Comparison of ENCODE assay signal across 23 cellular contexts in genomic region chr1:233406994-233407631, GRCh38.
DNase-seq lines count a peak whose midpoint lies in the region; ATAC-seq, FAIRE-seq and TF ChIP-seq lines count a peak whose summit lies in the region.
"Had no signal": no experiment of that assay in that cellular context is flagged by ENCODE, and none has a peak within 500 bp of the region (broad histone marks: within the 10 kb centered on the region; RNA-seq: fewer than 3 reads in every experiment).

No MANE protein-coding gene starts in this region.

- no peak for DNase-seq in activated CD8-positive, alpha-beta memory T cell treated with anti-CD3 and anti-CD28 coated beads, Interleukin-2, amount 10 ng/mL, durations not matched to agents 7 days and 5 days
- DNase-seq in activated CD8-positive, alpha-beta memory T cell treated with anti-CD3 and anti-CD28 coated beads, Interleukin-2, amount 50 U/mL, for 48 hours: no peak
- DNase-seq in astrocyte (ENCODE audit: low read depth) (peak; percentile 34), NCI-H2171 treated with DMSO at 0.1 percent for 48 hours (lab: John Stamatoyannopoulos, UW) (no peak)
- no peak for DNase-seq in stimulated activated effector memory CD8-positive, alpha-beta T cell treated with anti-CD3 and anti-CD28 coated beads, Interleukin-12 subunit alpha, Interleukin-12 subunit beta, amount 100 ng/mL, for 72 hours (ENCODE audit: low spot score in 2 of 2)
- DNase-seq: ACHN; activated B cell treated with CpG ODN at 0.5 μM for 24 hours; C1 segment of cervical spinal cord; kidney; MG63; naive thymus-derived CD8-positive, alpha-beta T cell; NCI-H1694 treated with DMSO at 0.1 percent for 48 hours; NCI-H446 treated with DMSO at 0.1 percent for 48 hours; sigmoid colon; stimulated activated CD4-positive, alpha-beta T cell treated with anti-CD3 and anti-CD28 coated beads, Interleukin-2, amount 100 ng/mL, for 24 hours; stomach had no signal

- no peak for TF ChIP-seq CTCF in astrocyte (IDR thresholded peaks at IDR 0.05; ENCODE audit: insufficient read depth, low read depth, low read length)

- H3K36me3 Mint-ChIP-seq in activated CD8-positive, alpha-beta memory T cell treated with anti-CD3 and anti-CD28 coated beads, Interleukin-2, amount 10 ng/mL, durations not matched to agents 7 days and 5 days: peaks cover 15% of the 10 kb centered on the region
- no peaks in the 10 kb centered on the region for H3K36me3 Mint-ChIP-seq in astrocyte (ENCODE audit: low read depth, unreplicated experiment)
- no peaks in the 10 kb centered on the region for H3K36me3 Mint-ChIP-seq in stimulated activated effector memory CD8-positive, alpha-beta T cell treated with anti-CD3 and anti-CD28 coated beads, Interleukin-12 subunit alpha, Interleukin-12 subunit beta, amount 100 ng/mL, for 72 hours
- H3K36me3 Mint-ChIP-seq: memory B cell had no signal

- no peak overlapping the region for H2AFZ ChIP-seq in astrocyte (ENCODE audit: low read depth, low read length)

- ATAC-seq in activated CD8-positive, alpha-beta memory T cell treated with anti-CD3 and anti-CD28 coated beads, Interleukin-2, amount 10 ng/mL, durations not matched to agents 7 days and 5 days: peak; percentile 73
- peak; percentile 48 for ATAC-seq in HG03432 (IDR thresholded peaks at IDR 0.05; ENCODE audit: unreplicated experiment)
- peak; percentile 97 for ATAC-seq in stimulated activated effector memory CD8-positive, alpha-beta T cell treated with anti-CD3 and anti-CD28 coated beads, Interleukin-12 subunit alpha, Interleukin-12 subunit beta, amount 100 ng/mL, for 72 hours
- no peak for ATAC-seq in HG03378 (IDR thresholded peaks at IDR 0.05; ENCODE audit: unreplicated experiment)
- no peak for ATAC-seq in HG03354 (IDR thresholded peaks at IDR 0.05; ENCODE audit: poor library complexity, severe bottlenecking, unreplicated experiment)
- ATAC-seq: HCT116; naive thymus-derived CD8-positive, alpha-beta T cell had no signal

- no peaks in the 10 kb centered on the region for H3K36me3 ChIP-seq in astrocyte (ENCODE audit: insufficient read depth, low read length)
- H3K36me3 ChIP-seq: cardiac muscle cell, MG63, sigmoid colon, stomach had no signal

- no peak overlapping the region for H3K9ac ChIP-seq in astrocyte (ENCODE audit: low read length)

- peak overlapping the region; percentile 2 for H3K27ac ChIP-seq in astrocyte (ENCODE audit: low read depth, low read length)
- H3K27ac ChIP-seq: cardiac muscle cell, stomach had no signal

- CTCF ChIA-PET in activated CD8-positive, alpha-beta memory T cell treated with anti-CD3 and anti-CD28 coated beads, Interleukin-2, amount 10 ng/mL, durations not matched to agents 7 days and 5 days (lab: Charles Lee): interaction anchor here (1.8 kb wide), 1 partner anchor 34 kb away, joined by 5 read pairs; no protein-coding TSS in a partner anchor

- H4K20me1 ChIP-seq in astrocyte (ENCODE audit: insufficient read depth, low read length): no peaks in the 10 kb centered on the region

- H3K4me2 ChIP-seq in astrocyte (ENCODE audit: low read length): no peak overlapping the region

- no peaks in the 10 kb centered on the region for H3K4me1 ChIP-seq in astrocyte (ENCODE audit: insufficient read depth, low read length)
- H3K4me1 ChIP-seq: sigmoid colon, stomach had no signal

- FAIRE-seq in astrocyte (lab: Jason Lieb, UNC): no peak
- FAIRE-seq: frontal cortex, kidney had no signal

- H3K79me2 ChIP-seq in astrocyte (ENCODE audit: insufficient read depth, low read length): no peaks in the 10 kb centered on the region

- H3K4me1 Mint-ChIP-seq in activated CD8-positive, alpha-beta memory T cell treated with anti-CD3 and anti-CD28 coated beads, Interleukin-2, amount 10 ng/mL, durations not matched to agents 7 days and 5 days: peaks cover 18% of the 10 kb centered on the region
- peaks cover 10% of the 10 kb centered on the region for H3K4me1 Mint-ChIP-seq in astrocyte (ENCODE audit: low read depth, unreplicated experiment)
- H3K4me1 Mint-ChIP-seq in stimulated activated effector memory CD8-positive, alpha-beta T cell treated with anti-CD3 and anti-CD28 coated beads, Interleukin-12 subunit alpha, Interleukin-12 subunit beta, amount 100 ng/mL, for 72 hours: peaks cover 4% of the 10 kb centered on the region
- H3K4me1 Mint-ChIP-seq: activated B cell treated with CpG ODN at 0.5 μM for 24 hours; memory B cell; naive thymus-derived CD8-positive, alpha-beta T cell had no signal

- H3K27me3 Mint-ChIP-seq in activated CD8-positive, alpha-beta memory T cell treated with anti-CD3 and anti-CD28 coated beads, Interleukin-2, amount 10 ng/mL, durations not matched to agents 7 days and 5 days: peaks cover 14% of the 10 kb centered on the region
- no peaks in the 10 kb centered on the region for H3K27me3 Mint-ChIP-seq in astrocyte (ENCODE audit: low read depth, unreplicated experiment)

- no peak overlapping the region for H3K4me3 Mint-ChIP-seq in activated CD8-positive, alpha-beta memory T cell treated with anti-CD3 and anti-CD28 coated beads, Interleukin-2, amount 10 ng/mL, durations not matched to agents 7 days and 5 days
- H3K4me3 Mint-ChIP-seq in astrocyte (ENCODE audit: unreplicated experiment): no peak overlapping the region
- H3K4me3 Mint-ChIP-seq in stimulated activated effector memory CD8-positive, alpha-beta T cell treated with anti-CD3 and anti-CD28 coated beads, Interleukin-12 subunit alpha, Interleukin-12 subunit beta, amount 100 ng/mL, for 72 hours: no peak overlapping the region
- H3K4me3 Mint-ChIP-seq: activated B cell treated with CpG ODN at 0.5 μM for 24 hours; memory B cell; naive thymus-derived CD8-positive, alpha-beta T cell had no signal

- H3K27me3 ChIP-seq in astrocyte (ENCODE audit: insufficient read depth, low read length): no peaks in the 10 kb centered on the region
- H3K27me3 ChIP-seq: cardiac muscle cell, MG63, sigmoid colon, stomach had no signal

- peak overlapping the region; percentile 58 for H3K27ac Mint-ChIP-seq in activated CD8-positive, alpha-beta memory T cell treated with anti-CD3 and anti-CD28 coated beads, Interleukin-2, amount 10 ng/mL, durations not matched to agents 7 days and 5 days
- H3K27ac Mint-ChIP-seq in astrocyte (ENCODE audit: unreplicated experiment): no peak overlapping the region
- no peak overlapping the region for H3K27ac Mint-ChIP-seq in stimulated activated effector memory CD8-positive, alpha-beta T cell treated with anti-CD3 and anti-CD28 coated beads, Interleukin-12 subunit alpha, Interleukin-12 subunit beta, amount 100 ng/mL, for 72 hours
- H3K27ac Mint-ChIP-seq: activated B cell treated with CpG ODN at 0.5 μM for 24 hours; memory B cell; naive thymus-derived CD8-positive, alpha-beta T cell had no signal

- H3K9me3 Mint-ChIP-seq in activated CD8-positive, alpha-beta memory T cell treated with anti-CD3 and anti-CD28 coated beads, Interleukin-2, amount 10 ng/mL, durations not matched to agents 7 days and 5 days (ENCODE audit: low read depth): peaks cover 5% of the 10 kb centered on the region
- peaks cover 6% of the 10 kb centered on the region for H3K9me3 Mint-ChIP-seq in astrocyte (ENCODE audit: unreplicated experiment)
- H3K9me3 Mint-ChIP-seq in stimulated activated effector memory CD8-positive, alpha-beta T cell treated with anti-CD3 and anti-CD28 coated beads, Interleukin-12 subunit alpha, Interleukin-12 subunit beta, amount 100 ng/mL, for 72 hours: peaks cover 11% of the 10 kb centered on the region

- no peak overlapping the region for H3K4me3 ChIP-seq in astrocyte (ENCODE audit: insufficient read depth, low read depth, low read length)
- H3K4me3 ChIP-seq: cardiac muscle cell, MG63, sigmoid colon, stomach had no signal

- H3K9me3 ChIP-seq in astrocyte (ENCODE audit: insufficient read depth, low read depth, low read length): no peaks in the 10 kb centered on the region
- H3K9me3 ChIP-seq: MG63 had no signal

Comparison
In these comparisons a context has a peak if more than half of its experiments do, and no peak if none do; other contexts are left out.
1. ATAC-seq: peak in activated CD8-positive, alpha-beta memory T cell treated with anti-CD3 and anti-CD28 coated beads, Interleukin-2, amount 10 ng/mL, durations not matched to agents 7 days and 5 days (single experiment), HG03432 (single experiment) and stimulated activated effector memory CD8-positive, alpha-beta T cell treated with anti-CD3 and anti-CD28 coated beads, Interleukin-12 subunit alpha, Interleukin-12 subunit beta, amount 100 ng/mL, for 72 hours (single experiment); none in HG03378 (single experiment) and HG03354 (single experiment).